Comparison of ENCODE assay signal across 1 cellular context in genomic region chr3:64290864-64291263, GRCh38.
TF ChIP-seq lines count a peak whose summit lies in the region.

No MANE protein-coding gene starts in this region.

TF ChIP-seq in IMR-90, 13 proteins besides CTCF, POLR2A, EP300 and RAD21:
- TF ChIP-seq NFE2L2 (IDR thresholded peaks at IDR 0.05; ENCODE audit: low read depth, low read length) (no peak), MXI1 (IDR thresholded peaks at IDR 0.05; ENCODE audit: borderline replicate concordance, low read depth, low read length) (no peak), CEBPB (IDR thresholded peaks at IDR 0.05; ENCODE audit: low read depth, low read length) (no peak), RCOR1 (IDR thresholded peaks at IDR 0.05; ENCODE audit: insufficient replicate concordance, low read length) (no peak), FOS (IDR thresholded peaks at IDR 0.05; ENCODE audit: low read depth, low read length) (no peak), SMC3 (IDR thresholded peaks at IDR 0.05; ENCODE audit: low read depth, low read length) (no peak), CHD1 (IDR thresholded peaks at IDR 0.05; ENCODE audit: low read depth, low read length) (no peak), RFX5 (IDR thresholded peaks at IDR 0.05; ENCODE audit: low read depth, low read length) (no peak), MAZ (IDR thresholded peaks at IDR 0.05; ENCODE audit: borderline replicate concordance, low read depth, low read length) (no peak)
- TF ChIP-seq, protein P1, sequence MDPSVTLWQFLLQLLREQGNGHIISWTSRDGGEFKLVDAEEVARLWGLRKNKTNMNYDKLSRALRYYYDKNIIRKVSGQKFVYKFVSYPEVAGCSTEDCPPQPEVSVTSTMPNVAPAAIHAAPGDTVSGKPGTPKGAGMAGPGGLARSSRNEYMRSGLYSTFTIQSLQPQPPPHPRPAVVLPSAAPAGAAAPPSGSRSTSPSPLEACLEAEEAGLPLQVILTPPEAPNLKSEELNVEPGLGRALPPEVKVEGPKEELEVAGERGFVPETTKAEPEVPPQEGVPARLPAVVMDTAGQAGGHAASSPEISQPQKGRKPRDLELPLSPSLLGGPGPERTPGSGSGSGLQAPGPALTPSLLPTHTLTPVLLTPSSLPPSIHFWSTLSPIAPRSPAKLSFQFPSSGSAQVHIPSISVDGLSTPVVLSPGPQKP (IDR thresholded peaks at IDR 0.05; ENCODE audit: borderline replicate concordance, low read depth, low read length): no peak
- TF ChIP-seq, protein P2, sequence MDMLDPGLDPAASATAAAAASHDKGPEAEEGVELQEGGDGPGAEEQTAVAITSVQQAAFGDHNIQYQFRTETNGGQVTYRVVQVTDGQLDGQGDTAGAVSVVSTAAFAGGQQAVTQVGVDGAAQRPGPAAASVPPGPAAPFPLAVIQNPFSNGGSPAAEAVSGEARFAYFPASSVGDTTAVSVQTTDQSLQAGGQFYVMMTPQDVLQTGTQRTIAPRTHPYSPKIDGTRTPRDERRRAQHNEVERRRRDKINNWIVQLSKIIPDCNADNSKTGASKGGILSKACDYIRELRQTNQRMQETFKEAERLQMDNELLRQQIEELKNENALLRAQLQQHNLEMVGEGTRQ (IDR thresholded peaks at IDR 0.05; ENCODE audit: low read depth, low read length): no peak
